In genomic region chr2:28419705-28420270, GRCh38 we compare ENCODE assay signal across 18 cellular contexts. TPM values are rescaled to one million over a fixed set of nuclear protein-coding genes. Genes with fewer than 3 reads are reported as not detected.
DNase-seq lines count a peak whose midpoint lies in the region; ATAC-seq and TF ChIP-seq lines count a peak whose summit lies in the region.
"Had no signal": no experiment of that assay in that cellular context is flagged by ENCODE, and none has a peak within 500 bp of the region (broad histone marks: within the 10 kb centered on the region; RNA-seq: fewer than 3 reads in every experiment).

No MANE protein-coding gene starts in this region.

- no peak for ATAC-seq in CD4-positive, CD25-positive, alpha-beta regulatory T cell (ENCODE audit: low read depth in 2 of 2)
- no peak for ATAC-seq in natural killer cell
- ATAC-seq: HCT116 had no signal

- H3K4me1 Mint-ChIP-seq in CD4-positive, CD25-positive, alpha-beta regulatory T cell, result peaks cover 9 to 46% (median 29%) of the 10 kb centered on the region in 4 donors
- H3K4me1 Mint-ChIP-seq in HFFc6 (ENCODE audit: low read depth) (peaks cover 33% of the 10 kb centered on the region), natural killer cell (peaks cover 72 to 76% of the 10 kb centered on the region in 2 donors), endothelial cell (ENCODE audit: unreplicated experiment) (peaks cover 28% of the 10 kb centered on the region)

- no peak for TF ChIP-seq CTCF in HFFc6 (IDR thresholded peaks at IDR 0.05)
- peak; percentile 13 for TF ChIP-seq CTCF in choroid plexus epithelial cell (conservative IDR thresholded peaks at IDR 0.05; ENCODE audit: low read depth, low read length)
- no peak for TF ChIP-seq CTCF in natural killer cell (IDR thresholded peaks at IDR 0.05)
- no peak for TF ChIP-seq CTCF in endothelial cell (IDR thresholded peaks at IDR 0.05; ENCODE audit: unreplicated experiment)

- no peak overlapping the region for H3K27ac ChIP-seq in CD4-positive, CD25-positive, alpha-beta regulatory T cell (ENCODE audit: insufficient read depth, low read length, poor library complexity, severe bottlenecking)
- H3K27ac ChIP-seq: BLaER1 had no signal

- no peak overlapping the region for H3K4me3 ChIP-seq in CD4-positive, CD25-positive, alpha-beta regulatory T cell (ENCODE audit: low read depth, low read length)
- H3K4me3 ChIP-seq in choroid plexus epithelial cell (ENCODE audit: low read depth, low read length), result no peak overlapping the region
- H3K4me3 ChIP-seq: BLaER1 had no signal

- H3K9me3 Mint-ChIP-seq in CD4-positive, CD25-positive, alpha-beta regulatory T cell, result no peaks in the 10 kb centered on the region
- H3K9me3 Mint-ChIP-seq in HFFc6 (no peaks in the 10 kb centered on the region), natural killer cell (no peaks in the 10 kb centered on the region), endothelial cell (ENCODE audit: unreplicated experiment) (no peaks in the 10 kb centered on the region)

- no peak for DNase-seq in CD4-positive, CD25-positive, alpha-beta regulatory T cell
- DNase-seq in HFFc6 (no peak), choroid plexus epithelial cell (ENCODE audit: low read depth) (no peak), natural killer cell (no peak), endothelial cell (ENCODE audit: low spot score) (no peak), germinal center (ENCODE audit: low spot score) (no peak)
- no peak for DNase-seq in NK-92 treated with Interleukin-12 subunit alpha and Interleukin-12 subunit beta, amount 100 ng/mL, for 24 hours (lab: John Stamatoyannopoulos, UW)
- DNase-seq: amygdala, dermis blood vessel endothelial cell, DMS79, kidney, NCI-H1417 treated with DMSO at 0.1 percent for 48 hours, NCI-H2227 treated with DMSO at 0.1 percent for 48 hours, nucleus accumbens, SHP77, small intestine had no signal

- H3K9me3 ChIP-seq in CD4-positive, CD25-positive, alpha-beta regulatory T cell (ENCODE audit: control insufficient read depth in 2 of 2, low read length in 2 of 2), result no peaks in the 10 kb centered on the region
- H3K9me3 ChIP-seq: BLaER1 had no signal

- H3K36me3 ChIP-seq in CD4-positive, CD25-positive, alpha-beta regulatory T cell (ENCODE audit: control insufficient read depth, insufficient read depth, low read length), result peaks cover 3% of the 10 kb centered on the region

- no peaks in the 10 kb centered on the region for H3K27me3 Mint-ChIP-seq in CD4-positive, CD25-positive, alpha-beta regulatory T cell
- H3K27me3 Mint-ChIP-seq in HFFc6 (ENCODE audit: insufficient read depth), result peaks cover 20% of the 10 kb centered on the region
- no peaks in the 10 kb centered on the region for H3K27me3 Mint-ChIP-seq in natural killer cell (ENCODE audit: low read depth in 2 of 2)
- H3K27me3 Mint-ChIP-seq in endothelial cell (ENCODE audit: unreplicated experiment), result peaks cover 3% of the 10 kb centered on the region

- intact Hi-C loops in natural killer cell (cut with micrococcal nuclease), result no loop called here

- H3K27ac Mint-ChIP-seq in CD4-positive, CD25-positive, alpha-beta regulatory T cell, result peak overlapping the region; percentile 49 to 69 (median 65)
- H3K27ac Mint-ChIP-seq in HFFc6 (peak overlapping the region; percentile 74), natural killer cell (peak overlapping the region; percentile 73 to 93), endothelial cell (ENCODE audit: unreplicated experiment) (no peak overlapping the region)

- no peaks in the 10 kb centered on the region for H3K36me3 Mint-ChIP-seq in CD4-positive, CD25-positive, alpha-beta regulatory T cell
- H3K36me3 Mint-ChIP-seq in HFFc6 (ENCODE audit: low read depth) (peaks cover 57% of the 10 kb centered on the region), natural killer cell (peaks cover 15% of the 10 kb centered on the region), endothelial cell (ENCODE audit: low read depth, unreplicated experiment) (peaks cover 5% of the 10 kb centered on the region)

- H3K4me3 Mint-ChIP-seq in CD4-positive, CD25-positive, alpha-beta regulatory T cell, result no peak overlapping the region
- H3K4me3 Mint-ChIP-seq in HFFc6 (no peak overlapping the region; the same call in 1 of the 2 replicates), natural killer cell (no peak overlapping the region), endothelial cell (ENCODE audit: unreplicated experiment) (no peak overlapping the region)

- no peaks in the 10 kb centered on the region for H3K27me3 ChIP-seq in CD4-positive, CD25-positive, alpha-beta regulatory T cell (ENCODE audit: control insufficient read depth, insufficient read depth, low read length)
- H3K27me3 ChIP-seq: BLaER1 had no signal

- peaks cover 22% of the 10 kb centered on the region for H3K4me1 ChIP-seq in CD4-positive, CD25-positive, alpha-beta regulatory T cell (ENCODE audit: control insufficient read depth, insufficient read depth, low read length, poor library complexity, severe bottlenecking)

RNA-seq across cellular contexts. Expression of gene FOSL2, which starts 27.1 kb away (rescaled TPM):
- 195 TPM for total RNA-seq in CD4-positive, CD25-positive, alpha-beta regulatory T cell
- polyA plus RNA-seq in CD4-positive, CD25-positive, alpha-beta regulatory T cell, result 1 to 10 TPM; 1.9 to 3.9 (median 2.5) TPM
- 100 to 1,000 TPM in 5 of 6 experiments, 10 to 100 TPM in 1; 90.1 to 128 (median 116) TPM for total RNA-seq in HFFc6 (2021; fragmentation: NEBNext Ultra II Directional; extraction: Animal tissue kit (Norgen Biotek cat#: 25700))
- total RNA-seq in natural killer cell (100 to 1,000 TPM; 414 to 531 (median 455) TPM), endothelial cell (ENCODE audit: unreplicated experiment) (24.4 TPM)
